In genomic region chr1:6700853-6701436, GRCh38 we compare ENCODE assay signal across 8 cellular contexts. TPM values are rescaled to one million over a fixed set of nuclear protein-coding genes. Genes with fewer than 3 reads are reported as not detected.
DNase-seq lines count a peak whose midpoint lies in the region; ATAC-seq and TF ChIP-seq lines count a peak whose summit lies in the region.

No MANE protein-coding gene starts in this region.

- H3K27ac Mint-ChIP-seq in activated naive CD8-positive, alpha-beta T cell treated with anti-CD3 and anti-CD28 coated beads, Interleukin-2, amount 50 U/mL, for 24 hours, result peak overlapping the region; percentile 92

- peaks cover 0 to 23% (median 16%) of the 10 kb centered on the region in 4 donors for H3K4me1 ChIP-seq in tibial artery

- POLR2A ChIA-PET in BJ (lab: Charles Lee), result no interaction called here

- H3K4me1 Mint-ChIP-seq in activated naive CD8-positive, alpha-beta T cell treated with anti-CD3 and anti-CD28 coated beads, Interleukin-2, amount 50 U/mL, for 24 hours, result peaks cover 34% of the 10 kb centered on the region

- H3K27me3 ChIP-seq in BJ (ENCODE audit: control insufficient read depth, insufficient read depth, low read length) (no peaks in the 10 kb centered on the region), tibial artery (no peaks in the 10 kb centered on the region)

- H3K9me3 ChIP-seq in tibial artery, result no peaks in the 10 kb centered on the region

- no peaks in the 10 kb centered on the region for H3K9me3 Mint-ChIP-seq in activated naive CD8-positive, alpha-beta T cell treated with anti-CD3 and anti-CD28 coated beads, Interleukin-2, amount 50 U/mL, for 24 hours

- H3K36me3 Mint-ChIP-seq in activated naive CD8-positive, alpha-beta T cell treated with anti-CD3 and anti-CD28 coated beads, Interleukin-2, amount 50 U/mL, for 24 hours (ENCODE audit: low read depth), result peaks cover 6% of the 10 kb centered on the region

- peak; percentile 7 for ATAC-seq in HG02970 (IDR thresholded peaks at IDR 0.05; ENCODE audit: low FRiP score, unreplicated experiment)
- ATAC-seq in activated naive CD8-positive, alpha-beta T cell treated with anti-CD3 and anti-CD28 coated beads, Interleukin-2, amount 50 U/mL, for 24 hours, result no peak
- ATAC-seq in left colon, result peak; percentile 15

- H3K27me3 Mint-ChIP-seq in activated naive CD8-positive, alpha-beta T cell treated with anti-CD3 and anti-CD28 coated beads, Interleukin-2, amount 50 U/mL, for 24 hours, result no peaks in the 10 kb centered on the region

- peak overlapping the region; percentile 90 for H3K4me3 Mint-ChIP-seq in activated naive CD8-positive, alpha-beta T cell treated with anti-CD3 and anti-CD28 coated beads, Interleukin-2, amount 50 U/mL, for 24 hours

- DNase-seq in BJ (ENCODE audit: low read depth), result no peak
- no peak for DNase-seq in activated naive CD8-positive, alpha-beta T cell treated with anti-CD3 and anti-CD28 coated beads, Interleukin-2, amount 50 U/mL, for 24 hours
- no peak for DNase-seq in left colon
- no peak for DNase-seq in tibial artery
- no peak for DNase-seq in Ammon's horn (ENCODE audit: low spot score)
- DNase-seq in stimulated activated naive CD4-positive, alpha-beta T cell (lab: John Stamatoyannopoulos, UW), result no peak
- DNase-seq in NCI-H2227 treated with DMSO at 0.1 percent for 48 hours (lab: John Stamatoyannopoulos, UW), result no peak

- CTCF ChIA-PET in BJ (lab: Yijun Ruan, JAX), result interaction anchor here (0.5 to 1.6 kb wide), 14 partner anchors 9 to 84 kb away, joined by 3 to 8 read pairs (median 4); partner anchors contain the start of gene CAMTA1

- peak overlapping the region; percentile 77 to 85 for H3K27ac ChIP-seq in tibial artery

- TF ChIP-seq CTCF in BJ (IDR thresholded peaks at IDR 0.05; ENCODE audit: insufficient read depth, low read depth, low read length) (no peak), tibial artery (IDR thresholded peaks at IDR 0.05) (no peak)

- H3K36me3 ChIP-seq in BJ (ENCODE audit: control insufficient read depth, insufficient read depth, low read length), result no peaks in the 10 kb centered on the region
- no peaks in the 10 kb centered on the region for H3K36me3 ChIP-seq in tibial artery

- peak overlapping the region; percentile 71 for H3K4me3 ChIP-seq in BJ (ENCODE audit: low read depth, low read length)
- H3K4me3 ChIP-seq in tibial artery, result peak overlapping the region; percentile 89 to 99

- intact Hi-C loops in left colon (cut with DNase I, micrococcal nuclease) (no loop called here), tibial artery (cut with DNase I; ENCODE audit: low total_unique reads) (no loop called here)

RNA-seq across cellular contexts. Expression of gene DNAJC11, which starts 0.7 kb away (rescaled TPM):
- polyA plus RNA-seq in BJ (2011; rRNA removed), result 29.8 and 36.0 TPM in 2 replicates
- polyA minus RNA-seq in BJ (2011; rRNA and poly(A)+ RNA removed), result 15.8 and 20.7 TPM in 2 replicates
- total RNA-seq in left colon, result 100 to 1,000 TPM in 1 of 2 donors, 10 to 100 TPM in 1; 78.0 to 101 TPM
